ENCODE assay signal across 29 cellular contexts in the genomic region with DNA sequence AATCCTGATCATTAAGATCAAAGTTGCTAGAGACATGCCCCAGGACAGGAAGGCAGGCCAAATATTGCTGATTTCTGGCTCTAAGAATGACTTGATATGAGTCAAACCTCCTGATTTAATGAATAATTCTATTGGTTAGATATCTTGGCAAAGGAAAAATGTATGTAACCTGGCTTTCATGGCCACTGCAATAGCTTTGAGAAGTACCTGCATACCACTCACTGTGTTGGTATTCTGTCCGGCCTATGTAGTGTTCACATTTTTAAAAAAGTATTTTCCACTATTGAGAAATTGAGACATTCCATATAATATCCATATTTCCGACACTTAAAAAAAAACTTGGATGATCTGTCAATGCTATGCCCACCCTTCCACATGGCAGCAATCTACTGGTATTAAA.
"Had no signal": no experiment of that assay in that cellular context is flagged by ENCODE, and none has a peak within 500 bp of the region (broad histone marks: within the 10 kb centered on the region; RNA-seq: fewer than 3 reads in every experiment).

No MANE protein-coding gene starts in this region.

- H3K27ac Mint-ChIP-seq: activated CD4-positive, alpha-beta memory T cell treated with anti-CD3 and anti-CD28 coated beads for 36 hours; activated CD4-positive, alpha-beta T cell treated with anti-CD3 and anti-CD28 coated beads for 36 hours; activated CD4-positive, alpha-beta T cell treated with anti-CD3 and anti-CD28 coated beads, Interleukin-2, amount 10 ng/mL, durations not matched to agents 24 days and 14 days; activated CD8-positive, alpha-beta memory T cell treated with anti-CD3 and anti-CD28 coated beads, Interleukin-2, amount 10 ng/mL, durations not matched to agents 7 days and 5 days; activated CD8-positive, alpha-beta T cell treated with anti-CD3 and anti-CD28 coated beads, Interleukin-2, amount 10 ng/mL, durations not matched to agents 7 days and 5 days; activated naive CD4-positive, alpha-beta T cell treated with anti-CD3 and anti-CD28 coated beads for 36 hours; activated naive CD4-positive, alpha-beta T cell treated with anti-CD3 and anti-CD28 coated beads, Interleukin-2, amount 50 U/mL, for 24 hours; activated naive CD8-positive, alpha-beta T cell treated with anti-CD3 and anti-CD28 coated beads, Interleukin-2, amount 10 ng/mL, durations not matched to agents 7 days and 5 days; activated T-helper 1 cell treated with anti-CD3 and anti-CD28 coated beads, Interleukin-12 subunit alpha, Interleukin-12 subunit beta, Interleukin-2, Interleukin-4 antibody, amounts not matched to agents 30 ng/mL and 10 ng/mL and 1 ng/mL, durations not matched to agents 14 hours and 24 hours and 36 hours; activated T-helper 2 cell treated with anti-CD3 and anti-CD28 coated beads, Interferon-gamma antibody, Interleukin-2, Interleukin-4, amounts not matched to agents 10 μg/mL and 5 μg/mL and 100 μg/mL, durations not matched to agents 14 hours and 24 hours and 36 hours; brain; effector memory CD8-positive, alpha-beta T cell had no signal

- H3K4me3 ChIP-seq: ascending aorta, gastrocnemius medialis, heart left ventricle had no signal

- H3K4me3 Mint-ChIP-seq: activated CD4-positive, alpha-beta memory T cell treated with anti-CD3 and anti-CD28 coated beads for 36 hours; activated CD4-positive, alpha-beta T cell treated with anti-CD3 and anti-CD28 coated beads for 36 hours; activated CD4-positive, alpha-beta T cell treated with anti-CD3 and anti-CD28 coated beads, Interleukin-2, amount 10 ng/mL, durations not matched to agents 24 days and 14 days; activated CD8-positive, alpha-beta memory T cell treated with anti-CD3 and anti-CD28 coated beads, Interleukin-2, amount 10 ng/mL, durations not matched to agents 7 days and 5 days; activated CD8-positive, alpha-beta T cell treated with anti-CD3 and anti-CD28 coated beads, Interleukin-2, amount 10 ng/mL, durations not matched to agents 7 days and 5 days; activated naive CD4-positive, alpha-beta T cell treated with anti-CD3 and anti-CD28 coated beads for 36 hours; activated naive CD4-positive, alpha-beta T cell treated with anti-CD3 and anti-CD28 coated beads, Interleukin-2, amount 50 U/mL, for 24 hours; activated naive CD8-positive, alpha-beta T cell treated with anti-CD3 and anti-CD28 coated beads, Interleukin-2, amount 10 ng/mL, durations not matched to agents 7 days and 5 days; activated T-helper 1 cell treated with anti-CD3 and anti-CD28 coated beads, Interleukin-12 subunit alpha, Interleukin-12 subunit beta, Interleukin-2, Interleukin-4 antibody, amounts not matched to agents 30 ng/mL and 10 ng/mL and 1 ng/mL, durations not matched to agents 14 hours and 24 hours and 36 hours; brain; effector memory CD8-positive, alpha-beta T cell had no signal

- H3K9me3 Mint-ChIP-seq: activated CD4-positive, alpha-beta T cell treated with anti-CD3 and anti-CD28 coated beads, Interleukin-2, amount 10 ng/mL, durations not matched to agents 24 days and 14 days; activated naive CD4-positive, alpha-beta T cell treated with anti-CD3 and anti-CD28 coated beads for 36 hours; activated naive CD4-positive, alpha-beta T cell treated with anti-CD3 and anti-CD28 coated beads, Interleukin-2, amount 50 U/mL, for 24 hours; activated T-helper 1 cell treated with anti-CD3 and anti-CD28 coated beads, Interleukin-12 subunit alpha, Interleukin-12 subunit beta, Interleukin-2, Interleukin-4 antibody, amounts not matched to agents 30 ng/mL and 10 ng/mL and 1 ng/mL, durations not matched to agents 14 hours and 24 hours and 36 hours; activated T-helper 2 cell treated with anti-CD3 and anti-CD28 coated beads, Interferon-gamma antibody, Interleukin-2, Interleukin-4, amounts not matched to agents 10 μg/mL and 5 μg/mL and 100 μg/mL, durations not matched to agents 14 hours and 24 hours and 36 hours had no signal

- H3K27me3 ChIP-seq: ascending aorta, gastrocnemius medialis, heart left ventricle had no signal

- DNase-seq: activated CD4-positive, alpha-beta memory T cell treated with anti-CD3 and anti-CD28 coated beads for 36 hours; activated CD4-positive, alpha-beta T cell treated with anti-CD3 and anti-CD28 coated beads for 36 hours; activated CD4-positive, alpha-beta T cell treated with anti-CD3 and anti-CD28 coated beads, Interleukin-2, amount 10 ng/mL, durations not matched to agents 24 days and 14 days; activated CD4-positive, CD25-positive, alpha-beta regulatory T cell; activated CD4-positive, CD25-positive, alpha-beta regulatory T cell treated with anti-CD3 and anti-CD28 coated beads, Interleukin-2, amount 50 U/mL, for 72 hours; activated CD8-positive, alpha-beta memory T cell treated with anti-CD3 and anti-CD28 coated beads, Interleukin-2, amount 10 ng/mL, durations not matched to agents 7 days and 5 days; activated CD8-positive, alpha-beta memory T cell treated with anti-CD3 and anti-CD28 coated beads, Interleukin-2, amount 50 U/mL, for 4 hours; activated CD8-positive, alpha-beta T cell treated with anti-CD3 and anti-CD28 coated beads, Interleukin-2, amount 10 ng/mL, durations not matched to agents 7 days and 5 days; activated effector memory CD4-positive, alpha-beta T cell treated with anti-CD3 and anti-CD28 coated beads, Interleukin-2, amount 50 U/mL, for 16 hours; activated naive CD4-positive, alpha-beta T cell treated with anti-CD3 and anti-CD28 coated beads for 36 hours; activated naive CD8-positive, alpha-beta T cell treated with anti-CD3 and anti-CD28 coated beads, Interleukin-2, amount 10 ng/mL, durations not matched to agents 7 days and 5 days; activated T-cell treated with anti-CD3 and anti-CD28 coated beads, Interleukin-2, amount 50 U/mL, for 1 hour; activated T-cell treated with anti-CD3 and anti-CD28 coated beads, Interleukin-2, amount 50 U/mL, for 48 hours; caudate nucleus; cortex of kidney; dermis blood vessel endothelial cell; effector CD4-positive, alpha-beta T cell; effector memory CD8-positive, alpha-beta T cell; foreskin fibroblast; gastrocnemius medialis; glutamatergic neuron; heart left ventricle; T-helper 2 cell had no signal

- H3K4me1 Mint-ChIP-seq: activated CD4-positive, alpha-beta T cell treated with anti-CD3 and anti-CD28 coated beads for 36 hours; activated CD4-positive, alpha-beta T cell treated with anti-CD3 and anti-CD28 coated beads, Interleukin-2, amount 10 ng/mL, durations not matched to agents 24 days and 14 days; activated CD8-positive, alpha-beta memory T cell treated with anti-CD3 and anti-CD28 coated beads, Interleukin-2, amount 10 ng/mL, durations not matched to agents 7 days and 5 days; activated naive CD4-positive, alpha-beta T cell treated with anti-CD3 and anti-CD28 coated beads, Interleukin-2, amount 50 U/mL, for 24 hours; activated naive CD8-positive, alpha-beta T cell treated with anti-CD3 and anti-CD28 coated beads, Interleukin-2, amount 10 ng/mL, durations not matched to agents 7 days and 5 days had no signal

- H3K36me3 Mint-ChIP-seq: activated CD4-positive, alpha-beta memory T cell treated with anti-CD3 and anti-CD28 coated beads for 36 hours; activated CD8-positive, alpha-beta memory T cell treated with anti-CD3 and anti-CD28 coated beads, Interleukin-2, amount 10 ng/mL, durations not matched to agents 7 days and 5 days; activated naive CD4-positive, alpha-beta T cell treated with anti-CD3 and anti-CD28 coated beads, Interleukin-2, amount 50 U/mL, for 24 hours; activated naive CD8-positive, alpha-beta T cell treated with anti-CD3 and anti-CD28 coated beads, Interleukin-2, amount 10 ng/mL, durations not matched to agents 7 days and 5 days; brain had no signal

- H3K9me3 ChIP-seq: ascending aorta, gastrocnemius medialis, heart left ventricle had no signal

- ATAC-seq: activated CD4-positive, alpha-beta T cell treated with anti-CD3 and anti-CD28 coated beads for 36 hours; activated CD8-positive, alpha-beta memory T cell treated with anti-CD3 and anti-CD28 coated beads, Interleukin-2, amount 10 ng/mL, durations not matched to agents 7 days and 5 days; activated CD8-positive, alpha-beta T cell treated with anti-CD3 and anti-CD28 coated beads, Interleukin-2, amount 10 ng/mL, durations not matched to agents 7 days and 5 days; effector memory CD8-positive, alpha-beta T cell; esophagus mucosa; gastrocnemius medialis; heart left ventricle had no signal

- H3K4me1 ChIP-seq: gastrocnemius medialis, heart left ventricle had no signal

- H3K27ac ChIP-seq: ascending aorta, gastrocnemius medialis, heart left ventricle had no signal

- H3K27me3 Mint-ChIP-seq: activated CD4-positive, alpha-beta memory T cell treated with anti-CD3 and anti-CD28 coated beads for 36 hours; activated CD4-positive, alpha-beta T cell treated with anti-CD3 and anti-CD28 coated beads, Interleukin-2, amount 10 ng/mL, durations not matched to agents 24 days and 14 days; activated CD8-positive, alpha-beta memory T cell treated with anti-CD3 and anti-CD28 coated beads, Interleukin-2, amount 10 ng/mL, durations not matched to agents 7 days and 5 days; activated naive CD4-positive, alpha-beta T cell treated with anti-CD3 and anti-CD28 coated beads, Interleukin-2, amount 50 U/mL, for 24 hours; activated naive CD8-positive, alpha-beta T cell treated with anti-CD3 and anti-CD28 coated beads, Interleukin-2, amount 10 ng/mL, durations not matched to agents 7 days and 5 days; brain; effector memory CD8-positive, alpha-beta T cell had no signal

- H3K36me3 ChIP-seq: ascending aorta, gastrocnemius medialis, heart left ventricle had no signal
